Comparison of ENCODE assay signal across 8 cellular contexts in genomic region chr14:95534299-95535225, GRCh38. TPM values are rescaled to one million over a fixed set of nuclear protein-coding genes. Genes with fewer than 3 reads are reported as not detected.
DNase-seq lines count a peak whose midpoint lies in the region; ATAC-seq and TF ChIP-seq lines count a peak whose summit lies in the region.

Gene GLRX5 (plus strand): TSS chr14:95535050. CDS start chr14:95535090, 40 bp downstream.

- peak within 1 kb of the TSS; percentile 95 for H3K27ac Mint-ChIP-seq in activated T-helper 1 cell treated with anti-CD3 and anti-CD28 coated beads, Interleukin-12 subunit alpha, Interleukin-12 subunit beta, Interleukin-2, Interleukin-4 antibody, amounts not matched to agents 30 ng/mL and 10 ng/mL and 1 ng/mL, durations not matched to agents 14 hours and 24 hours and 36 hours

- H3K4me2 ChIP-seq in DND-41 (ENCODE audit: insufficient read depth, low read length) (peak within 1 kb of the TSS; percentile 95), GM23248 (ENCODE audit: unreplicated experiment) (peak within 1 kb of the TSS; percentile 98)

- H3K79me2 ChIP-seq in DND-41 (ENCODE audit: insufficient read depth, low read length) = peaks cover 89% of the 10 kb centered on the region
- H3K79me2 ChIP-seq in GM23248 (ENCODE audit: insufficient read depth) = peaks cover 91% of the 10 kb centered on the region

- peaks cover 25% of the 10 kb centered on the region for H3K36me3 Mint-ChIP-seq in activated T-helper 1 cell treated with anti-CD3 and anti-CD28 coated beads, Interleukin-12 subunit alpha, Interleukin-12 subunit beta, Interleukin-2, Interleukin-4 antibody, amounts not matched to agents 30 ng/mL and 10 ng/mL and 1 ng/mL, durations not matched to agents 14 hours and 24 hours and 36 hours (ENCODE audit: low read depth)

- H3F3A ChIP-seq in GM23248 (ENCODE audit: insufficient read depth) = peaks cover 32% of the 10 kb centered on the region

- intact Hi-C loops in activated T-helper 1 cell treated with anti-CD3 and anti-CD28 coated beads, Interleukin-12 subunit alpha, Interleukin-12 subunit beta, Interleukin-2, Interleukin-4 antibody, amounts not matched to agents 30 ng/mL and 10 ng/mL and 1 ng/mL, durations not matched to agents 14 hours and 24 hours and 36 hours (cut with micrococcal nuclease) = loop anchor here (1.0 to 10.0 kb wide), 7 partner anchors 11 to 1450 kb away; partner anchors contain the start of genes ATG2B, DDX24, DICER1 and GSKIP
- intact Hi-C loops in esophagus squamous epithelium (cut with DNase I) = no loop called here

- 1 to 2% methylated on average over 72 to 89 of the region's 97 CpGs for WGBS in GM23248 (ENCODE audit: low coverage in 1 of 2, low lambda C conversion rate in 2 of 2, missing lambda C conversion rate in 2 of 2), 2 experiments
- 0% methylated on average over 5 to 24 of the region's 97 CpGs for WGBS in esophagus squamous epithelium, 2 donors

- peak within 1 kb of the TSS; percentile 90 for H3K9ac ChIP-seq in DND-41 (ENCODE audit: low read depth, low read length)
- peak within 1 kb of the TSS; percentile 93 for H3K9ac ChIP-seq in GM23248

- ATAC-seq in DND-41 (ENCODE audit: insufficient read depth, low read depth) = peak; percentile 92

- H3K27me3 Mint-ChIP-seq in activated T-helper 1 cell treated with anti-CD3 and anti-CD28 coated beads, Interleukin-12 subunit alpha, Interleukin-12 subunit beta, Interleukin-2, Interleukin-4 antibody, amounts not matched to agents 30 ng/mL and 10 ng/mL and 1 ng/mL, durations not matched to agents 14 hours and 24 hours and 36 hours (ENCODE audit: insufficient read depth) = no peaks in the 10 kb centered on the region

- H3K4me1 ChIP-seq in DND-41 (ENCODE audit: insufficient read depth, low read length) (peaks cover 62% of the 10 kb centered on the region), GM23248 (ENCODE audit: insufficient read depth) (peaks cover 49% of the 10 kb centered on the region), esophagus squamous epithelium (peaks cover 41 to 78% (median 54%) of the 10 kb centered on the region in 3 donors)

- H4K20me1 ChIP-seq in DND-41 (ENCODE audit: insufficient read depth, low read length) (peaks cover 56% of the 10 kb centered on the region), GM23248 (ENCODE audit: insufficient read depth) (0 out of 2 replicates have a peak, but pooled peaks cover 5% of the 10 kb centered on the region)

- TF ChIP-seq CTCF in DND-41 (IDR thresholded peaks at IDR 0.05; ENCODE audit: borderline replicate concordance, extremely low read depth, low read length, poor library complexity, severe bottlenecking) (no peak), esophagus squamous epithelium (IDR thresholded peaks at IDR 0.05) (peak in 3 of 6 experiments; percentile 13 to 40 (median 15))

- no peaks in the 10 kb centered on the region for H3K9me3 ChIP-seq in DND-41 (ENCODE audit: insufficient read depth, low read length, severe bottlenecking)
- H3K9me3 ChIP-seq in GM23248 (ENCODE audit: low read depth) = no peaks in the 10 kb centered on the region
- H3K9me3 ChIP-seq in esophagus squamous epithelium = no peaks in the 10 kb centered on the region

- in situ Hi-C loops in GM23248 (cut with MboI) = loop anchor here (25.0 kb wide), 1 partner anchor 753 kb away; no protein-coding TSS in a partner anchor

- H3K4me3 Mint-ChIP-seq in activated T-helper 1 cell treated with anti-CD3 and anti-CD28 coated beads, Interleukin-12 subunit alpha, Interleukin-12 subunit beta, Interleukin-2, Interleukin-4 antibody, amounts not matched to agents 30 ng/mL and 10 ng/mL and 1 ng/mL, durations not matched to agents 14 hours and 24 hours and 36 hours = peak within 1 kb of the TSS; percentile 98

- H3K4me3 ChIP-seq in DND-41 (ENCODE audit: low read depth in 1 of 2, low read length in 2 of 2) = peak within 1 kb of the TSS; percentile 88 to 93
- peak within 1 kb of the TSS; percentile 83 for H3K4me3 ChIP-seq in GM23248
- peak within 1 kb of the TSS; percentile 74 to 99 (median 91) for H3K4me3 ChIP-seq in esophagus squamous epithelium

- H3K9me2 ChIP-seq in GM23248 (ENCODE audit: insufficient read depth) = no peaks in the 10 kb centered on the region

- peak within 1 kb of the TSS; percentile 75 for H2AFZ ChIP-seq in DND-41 (ENCODE audit: low read depth, low read length)
- H2AFZ ChIP-seq in GM23248 = peak within 1 kb of the TSS; percentile 75

- peak within 1 kb of the TSS; percentile 84 for H3K27ac ChIP-seq in DND-41 (ENCODE audit: low read length)
- peak within 1 kb of the TSS; percentile 87 for H3K27ac ChIP-seq in GM23248
- H3K27ac ChIP-seq in esophagus squamous epithelium = peak within 1 kb of the TSS; percentile 87 to 91 (median 90)

- DNase-seq in DND-41 (peak; percentile 99), GM23248 (peak; percentile 99), Kasumi-1 (lab: John Stamatoyannopoulos, UW) (peak; percentile 99 to 100), RPMI7951 (ENCODE audit: low read depth) (peak; percentile 100), esophagus squamous epithelium (lab: John Stamatoyannopoulos, UW) (peak; percentile 96), myocyte (ENCODE audit: low read depth) (peak; percentile 100)
- peak; percentile 98 for DNase-seq in activated T-helper 1 cell treated with anti-CD3 and anti-CD28 coated beads, Interleukin-12 subunit alpha, Interleukin-12 subunit beta, Interleukin-2, Interleukin-4 antibody, amounts not matched to agents 30 ng/mL and 10 ng/mL and 1 ng/mL, durations not matched to agents 14 hours and 24 hours and 36 hours (ENCODE audit: low spot score)
- peak; percentile 92 to 98 for DNase-seq in stimulated activated CD8-positive, alpha-beta memory T cell treated with anti-CD3 and anti-CD28 coated beads, Interleukin-7, amount 100 ng/mL, for 48 hours (ENCODE audit: extremely low read depth in 1 of 2, low read depth in 1 of 2)

- H3K4me1 Mint-ChIP-seq in activated T-helper 1 cell treated with anti-CD3 and anti-CD28 coated beads, Interleukin-12 subunit alpha, Interleukin-12 subunit beta, Interleukin-2, Interleukin-4 antibody, amounts not matched to agents 30 ng/mL and 10 ng/mL and 1 ng/mL, durations not matched to agents 14 hours and 24 hours and 36 hours (ENCODE audit: low read depth) = peaks cover 73% of the 10 kb centered on the region

- TF ChIP-seq POLR2A in esophagus squamous epithelium (IDR thresholded peaks at IDR 0.05) = peak in 3 of 4 donors; percentile 14 to 64 (median 56)

- H3K36me3 ChIP-seq in DND-41 (ENCODE audit: insufficient read depth, low read length) (peaks cover 26% of the 10 kb centered on the region), GM23248 (ENCODE audit: low read depth) (no peaks in the 10 kb centered on the region; the same call in 1 of the 2 replicates), esophagus squamous epithelium (peaks cover 0 to 2% (median 0%) of the 10 kb centered on the region in 3 donors)

- H3K27me3 ChIP-seq in DND-41 (ENCODE audit: insufficient read depth, low read length, poor library complexity) (no peaks in the 10 kb centered on the region), GM23248 (replicated peaks; ENCODE audit: insufficient read depth) (no peaks in the 10 kb centered on the region), esophagus squamous epithelium (no peaks in the 10 kb centered on the region)

- no peaks in the 10 kb centered on the region for H3K9me3 Mint-ChIP-seq in activated T-helper 1 cell treated with anti-CD3 and anti-CD28 coated beads, Interleukin-12 subunit alpha, Interleukin-12 subunit beta, Interleukin-2, Interleukin-4 antibody, amounts not matched to agents 30 ng/mL and 10 ng/mL and 1 ng/mL, durations not matched to agents 14 hours and 24 hours and 36 hours

RNA-seq across cellular contexts. Expression of gene GLRX5, which starts in this region (rescaled TPM):
- total RNA-seq in GM23248 (2014; rRNA removed; shearing (Covaris generic)) = 38.6 and 46.0 TPM in 2 replicates
- polyA plus RNA-seq in GM23248 (2016; fragmentation: Nextera tagmentation; extraction: Ambion mirVana) = 48.7 and 48.9 TPM in 2 replicates
- total RNA-seq in RPMI7951 (2014; rRNA removed; shearing (Covaris generic)) = 65.4 and 65.7 TPM in 2 replicates
- total RNA-seq in activated T-helper 1 cell treated with anti-CD3 and anti-CD28 coated beads, Interleukin-12 subunit alpha, Interleukin-12 subunit beta, Interleukin-2, Interleukin-4 antibody, amounts not matched to agents 30 ng/mL and 10 ng/mL and 1 ng/mL, durations not matched to agents 14 hours and 24 hours and 36 hours = 46.7 and 48.9 TPM in 2 replicates
- 10 to 100 TPM; 14.4 to 40.1 (median 32.6) TPM for total RNA-seq in esophagus squamous epithelium
- total RNA-seq in myocyte = 67.1 and 69.5 TPM in 2 replicates
- 63.7 TPM for polyA plus RNA-seq in myocyte (2012)

Comparison
In these comparisons a context has a peak if more than half of its experiments do, and no peak if none do; other contexts are left out.
1. Peak in every context shown above with its lines: DNase-seq, ATAC-seq, H3K4me3 ChIP-seq and H3K27ac ChIP-seq.